In genomic region chr21:41767606-41768370, GRCh38 we compare ENCODE assay signal across 8 cellular contexts. TPM values are rescaled to one million over a fixed set of nuclear protein-coding genes. Genes with fewer than 3 reads are reported as not detected.
DNase-seq lines count a peak whose midpoint lies in the region; ATAC-seq and TF ChIP-seq lines count a peak whose summit lies in the region.

No MANE protein-coding gene starts in this region.

- WGBS in mesodermal cell (ENCODE audit: insufficient coverage in 2 of 2), 2 experiments, result 3 to 4% methylated on average over 16 to 17 of the region's 25 CpGs

- peaks cover 13 to 19% (median 17%) of the 10 kb centered on the region in 10 experiments for H3K4me1 ChIP-seq in BLaER1 treated with 17β-estradiol and CSF1 and Interleukin-3, amounts not matched to agents 10 nM and 100 nM
- H3K4me1 ChIP-seq in ascending aorta, result peaks cover 0 to 11% of the 10 kb centered on the region in 2 donors
- peaks cover 29% of the 10 kb centered on the region for H3K4me1 ChIP-seq in mesodermal cell (ENCODE audit: control insufficient read depth, insufficient read depth, low read length, poor library complexity, severe bottlenecking)

- DNase-seq in HT1080 (ENCODE audit: low read depth), result peak; percentile 56
- peak in 1 of 2 donors; percentile 70 for DNase-seq in ascending aorta (ENCODE audit: low spot score in 2 of 2)
- no peak for DNase-seq in Ammon's horn (ENCODE audit: low spot score)
- no peak for DNase-seq in superior temporal gyrus (ENCODE audit: extremely low spot score)

- no peak for TF ChIP-seq CTCF in ascending aorta (IDR thresholded peaks at IDR 0.05)

- H3K36me3 ChIP-seq in BLaER1 treated with 17β-estradiol and CSF1 and Interleukin-3, amounts not matched to agents 10 nM and 100 nM, result no peaks in the 10 kb centered on the region
- H3K36me3 ChIP-seq in ascending aorta (no peaks in the 10 kb centered on the region), mesodermal cell (ENCODE audit: control insufficient read depth, insufficient read depth, low read length) (no peaks in the 10 kb centered on the region)

- H3K9me3 ChIP-seq in BLaER1 treated with 17β-estradiol and CSF1 and Interleukin-3, amounts not matched to agents 10 nM and 100 nM (replicated peaks in 1 of 11), result peaks cover 0 to 15% (median 11%) of the 10 kb centered on the region in 11 experiments; a peak in 14 of 22 replicates
- H3K9me3 ChIP-seq in ascending aorta (no peaks in the 10 kb centered on the region), mesodermal cell (ENCODE audit: control insufficient read depth, low read length) (no peaks in the 10 kb centered on the region)

- no peak overlapping the region for H3K9ac ChIP-seq in BLaER1 treated with 17β-estradiol and CSF1 and Interleukin-3, amounts not matched to agents 10 nM and 100 nM

- ATAC-seq in GM21786 (IDR thresholded peaks at IDR 0.05; ENCODE audit: unreplicated experiment) (no peak), HG03378 (IDR thresholded peaks at IDR 0.05; ENCODE audit: unreplicated experiment) (no peak)

- H3K4me3 ChIP-seq in BLaER1 treated with 17β-estradiol and CSF1 and Interleukin-3, amounts not matched to agents 10 nM and 100 nM, result peak overlapping the region in 6 of 10 experiments; percentile 7 to 45 (median 28); a peak in 8 of 20 replicates
- H3K4me3 ChIP-seq in ascending aorta (peak overlapping the region; percentile 58 to 60), mesodermal cell (ENCODE audit: extremely low read depth, insufficient read depth, low read length, poor library complexity, severe bottlenecking) (peak overlapping the region; percentile 14)

- intact Hi-C loops in ascending aorta (cut with DNase I), result loop anchor here (1.0 to 10.0 kb wide), 6 partner anchors 41 to 1957 kb away; partner anchors contain the start of gene BACE2

- peaks cover 0 to 34% (median 5%) of the 10 kb centered on the region in 11 experiments; a peak in 8 of 22 replicates for H4K20me1 ChIP-seq in BLaER1 treated with 17β-estradiol and CSF1 and Interleukin-3, amounts not matched to agents 10 nM and 100 nM

- peaks cover 74 to 85% (median 80%) of the 10 kb centered on the region in 11 experiments for H3K27me3 ChIP-seq in BLaER1 treated with 17β-estradiol and CSF1 and Interleukin-3, amounts not matched to agents 10 nM and 100 nM
- H3K27me3 ChIP-seq in ascending aorta, result no peaks in the 10 kb centered on the region

- peak overlapping the region; percentile 58 to 82 (median 74) for H3K4me2 ChIP-seq in BLaER1 treated with 17β-estradiol and CSF1 and Interleukin-3, amounts not matched to agents 10 nM and 100 nM

- no peak overlapping the region for H3K27ac ChIP-seq in BLaER1 treated with 17β-estradiol and CSF1 and Interleukin-3, amounts not matched to agents 10 nM and 100 nM
- peak overlapping the region; percentile 74 to 83 for H3K27ac ChIP-seq in ascending aorta
- no peak overlapping the region for H3K27ac ChIP-seq in mesodermal cell (ENCODE audit: low read depth, low read length, severe bottlenecking)

RNA-seq across cellular contexts. Expression of gene RIPK4, which starts 0.9 kb away (rescaled TPM):
- total RNA-seq in HT1080 (2014; rRNA removed; shearing (Covaris generic)), result 0.20 and 0.31 TPM in 2 replicates
- polyA plus RNA-seq in HT1080 (2015; cell fraction: cytosol; rRNA removed), result 1.4 and 1.8 TPM in 2 replicates
- polyA plus RNA-seq in HT1080 (2015; cell fraction: nucleus; rRNA removed), result 2.2 and 2.9 TPM in 2 replicates
- total RNA-seq in ascending aorta, result 6.4 TPM
- polyA plus RNA-seq in mesodermal cell (2013, experiment 1 of 2), result 2.2 TPM
- polyA plus RNA-seq in mesodermal cell (2013, experiment 2 of 2), result 1.3 TPM

Comparison
In these comparisons a context has a peak if more than half of its experiments do, and no peak if none do; other contexts are left out.
1. H3K27ac ChIP-seq: peak in ascending aorta (2 of 2); none in BLaER1 treated with 17β-estradiol and CSF1 and Interleukin-3, amounts not matched to agents 10 nM and 100 nM (0 of 11) and mesodermal cell (single experiment).
2. Peak in every context shown above with its lines, with median percentiles within 50 percentile points of each other: H3K4me3 ChIP-seq.